Comparison of ENCODE assay signal across 26 cellular contexts in genomic region chr12:80211671-80212070, GRCh38.
"Had no signal": no experiment of that assay in that cellular context is flagged by ENCODE, and none has a peak within 500 bp of the region (broad histone marks: within the 10 kb centered on the region; RNA-seq: fewer than 3 reads in every experiment).

No MANE protein-coding gene starts in this region.

- H3K27ac Mint-ChIP-seq: activated CD4-positive, alpha-beta memory T cell treated with anti-CD3 and anti-CD28 coated beads, Interleukin-2, amount 10 ng/mL, durations not matched to agents 7 days and 5 days; activated CD4-positive, alpha-beta T cell treated with anti-CD3 and anti-CD28 coated beads for 36 hours; activated naive CD4-positive, alpha-beta T cell treated with anti-CD3 and anti-CD28 coated beads for 36 hours; activated naive CD8-positive, alpha-beta T cell; activated T-helper 17 cell treated with anti-CD3 and anti-CD28 coated beads, Interleukin-2, amount 50 U/mL, for 72 hours; brain had no signal

- H3K36me3 Mint-ChIP-seq: activated naive CD8-positive, alpha-beta T cell; brain had no signal

- H3K9me3 ChIP-seq: SK-N-SH had no signal

- DNase-seq: activated CD4-positive, alpha-beta memory T cell treated with anti-CD3 and anti-CD28 coated beads, Interleukin-2, amount 10 ng/mL, durations not matched to agents 7 days and 5 days; activated CD4-positive, alpha-beta T cell treated with anti-CD3 and anti-CD28 coated beads for 36 hours; activated CD4-positive, alpha-beta T cell treated with anti-CD3 and anti-CD28 coated beads, Interleukin-2, amount 50 U/mL, for 1 hour; activated gamma-delta T cell; activated naive CD4-positive, alpha-beta T cell treated with anti-CD3 and anti-CD28 coated beads for 36 hours; activated T-cell treated with anti-CD3 and anti-CD28 coated beads for 4 hours; activated T-cell treated with anti-CD3 and anti-CD28 coated beads, Interleukin-2, amount 50 U/mL, for 48 hours; amygdala; Karpas-422; NCI-H1105 treated with DMSO at 0.1 percent for 48 hours; NCI-H1436 treated with DMSO at 0.1 percent for 48 hours; NCI-H187; NCI-H2081; NCI-H510A treated with DMSO at 0.1 percent for 48 hours; NCI-H69; NK-92 treated with Interleukin-12 subunit alpha and Interleukin-12 subunit beta, amount 100 ng/mL, for 24 hours; OCI-M1; RPMI8226; SK-N-SH; T-helper 1 cell had no signal

- ATAC-seq: activated CD4-positive, alpha-beta T cell treated with anti-CD3 and anti-CD28 coated beads for 36 hours; activated T-helper 17 cell treated with anti-CD3 and anti-CD28 coated beads, Interleukin-2, amount 50 U/mL, for 72 hours; Panc1; Right ventricle myocardium inferior had no signal

- H3K9me2 ChIP-seq: SK-N-SH had no signal

- H3K4me2 ChIP-seq: SK-N-SH had no signal

- H3K27ac ChIP-seq: VCaP had no signal

- H3K9me3 Mint-ChIP-seq: activated CD4-positive, alpha-beta memory T cell treated with anti-CD3 and anti-CD28 coated beads, Interleukin-2, amount 10 ng/mL, durations not matched to agents 7 days and 5 days; activated naive CD4-positive, alpha-beta T cell treated with anti-CD3 and anti-CD28 coated beads for 36 hours; activated T-helper 17 cell treated with anti-CD3 and anti-CD28 coated beads, Interleukin-2, amount 50 U/mL, for 72 hours; brain had no signal

- H3K27me3 Mint-ChIP-seq: brain had no signal

- H3K4me3 Mint-ChIP-seq: activated CD4-positive, alpha-beta memory T cell treated with anti-CD3 and anti-CD28 coated beads, Interleukin-2, amount 10 ng/mL, durations not matched to agents 7 days and 5 days; activated CD4-positive, alpha-beta T cell treated with anti-CD3 and anti-CD28 coated beads for 36 hours; activated naive CD4-positive, alpha-beta T cell treated with anti-CD3 and anti-CD28 coated beads for 36 hours; activated naive CD8-positive, alpha-beta T cell; activated T-helper 17 cell treated with anti-CD3 and anti-CD28 coated beads, Interleukin-2, amount 50 U/mL, for 72 hours; brain had no signal

- H3K4me1 Mint-ChIP-seq: activated CD4-positive, alpha-beta memory T cell treated with anti-CD3 and anti-CD28 coated beads, Interleukin-2, amount 10 ng/mL, durations not matched to agents 7 days and 5 days; activated CD4-positive, alpha-beta T cell treated with anti-CD3 and anti-CD28 coated beads for 36 hours; activated T-helper 17 cell treated with anti-CD3 and anti-CD28 coated beads, Interleukin-2, amount 50 U/mL, for 72 hours had no signal

- H3K9ac ChIP-seq: SK-N-SH had no signal
